ENCODE assay signal across 28 cellular contexts in genomic region chr5:142286111-142286510, GRCh38. TPM values are rescaled to one million over a fixed set of nuclear protein-coding genes. Genes with fewer than 3 reads are reported as not detected.
"Had no signal": no experiment of that assay in that cellular context is flagged by ENCODE, and none has a peak within 500 bp of the region (broad histone marks: within the 10 kb centered on the region; RNA-seq: fewer than 3 reads in every experiment).

No MANE protein-coding gene starts in this region.

- H3K9me3 Mint-ChIP-seq: activated naive CD4-positive, alpha-beta T cell treated with anti-CD3 and anti-CD28 coated beads, Interleukin-2, amount 50 U/mL, for 24 hours; activated naive CD8-positive, alpha-beta T cell treated with anti-CD3 and anti-CD28 coated beads, Interleukin-2, amount 50 U/mL, for 24 hours; activated T-helper 2 cell treated with anti-CD3 and anti-CD28 coated beads, Interferon-gamma antibody, Interleukin-2, Interleukin-4, amounts not matched to agents 10 μg/mL and 5 μg/mL and 100 μg/mL, durations not matched to agents 14 hours and 24 hours and 36 hours; dendritic cell treated with granulocyte-macrophage colony-stimulating factor and Interleukin-4, amounts not matched to agents 40 ng/mL and 50 ng/mL, for 4 days; naive thymus-derived CD4-positive, alpha-beta T cell; neural crest cell; stimulated activated memory B cell treated with anti-CD40 and anti-IgM and Interleukin-4, amounts not matched to agents 10 μg/mL and 1 μg/mL and 100 μg/mL, for 72 hours; stimulated activated naive CD8-positive, alpha-beta T cell treated with anti-CD3 and anti-CD28 coated beads, Interleukin-15, amount 100 ng/mL, for 72 hours; T-helper 1 cell treated with Interleukin-12 subunit alpha and Interleukin-12 subunit beta and Interleukin-4 antibody, amounts not matched to agents 30 μg/mL and 1 μg/mL, for 36 hours had no signal

- H3K36me3 Mint-ChIP-seq: activated CD8-positive, alpha-beta memory T cell treated with anti-CD3 and anti-CD28 coated beads, Interleukin-2, amount 10 ng/mL, durations not matched to agents 7 days and 5 days; activated naive CD4-positive, alpha-beta T cell treated with anti-CD3 and anti-CD28 coated beads, Interleukin-2, amount 50 U/mL, for 24 hours; naive thymus-derived CD4-positive, alpha-beta T cell; stimulated activated memory B cell treated with anti-CD40 and anti-IgM and Interleukin-4, amounts not matched to agents 10 μg/mL and 1 μg/mL and 100 μg/mL, for 72 hours had no signal

- DNase-seq: activated CD4-positive, alpha-beta T cell treated with anti-CD3 and anti-CD28 coated beads for 1 hour; activated CD4-positive, alpha-beta T cell treated with anti-CD3 and anti-CD28 coated beads, Interleukin-2, amount 50 U/mL, for 1 hour; activated CD8-positive, alpha-beta memory T cell treated with anti-CD3 and anti-CD28 coated beads, Interleukin-2, amount 10 ng/mL, durations not matched to agents 7 days and 5 days; activated CD8-positive, alpha-beta T cell treated with anti-CD3 and anti-CD28 coated beads, Interleukin-2, amount 10 ng/mL, durations not matched to agents 7 days and 5 days; activated naive CD8-positive, alpha-beta T cell treated with anti-CD3 and anti-CD28 coated beads, Interleukin-2, amount 50 U/mL, for 24 hours; activated T-cell treated with anti-CD3 and anti-CD28 coated beads, Interleukin-2, amount 50 U/mL, for 48 hours; amygdala; central memory CD4-positive, alpha-beta T cell; left ventricle myocardium superior; naive thymus-derived CD4-positive, alpha-beta T cell; occipital lobe; psoas muscle; sigmoid colon; stimulated activated CD4-positive, alpha-beta T cell treated with anti-CD3 and anti-CD28 coated beads, Interleukin-1b, Interleukin-23, amount 100 ng/mL, for 48 hours; stimulated activated CD4-positive, alpha-beta T cell treated with anti-CD3 and anti-CD28 coated beads, Interleukin-4, amount 100 ng/mL, for 4 hours; stimulated activated CD8-positive, alpha-beta memory T cell treated with anti-CD3 and anti-CD28 coated beads, Interleukin-4, amount 100 ng/mL, for 48 hours; stimulated activated naive CD8-positive, alpha-beta T cell treated with anti-CD3 and anti-CD28 coated beads, Interleukin-15, amount 100 ng/mL, for 72 hours; substantia nigra; SW 1271; T-helper 9 cell had no signal

- H3K4me3 Mint-ChIP-seq: activated CD8-positive, alpha-beta memory T cell treated with anti-CD3 and anti-CD28 coated beads, Interleukin-2, amount 10 ng/mL, durations not matched to agents 7 days and 5 days; activated CD8-positive, alpha-beta T cell treated with anti-CD3 and anti-CD28 coated beads, Interleukin-2, amount 10 ng/mL, durations not matched to agents 7 days and 5 days; activated naive CD4-positive, alpha-beta T cell treated with anti-CD3 and anti-CD28 coated beads, Interleukin-2, amount 50 U/mL, for 24 hours; activated naive CD8-positive, alpha-beta T cell treated with anti-CD3 and anti-CD28 coated beads, Interleukin-2, amount 50 U/mL, for 24 hours; dendritic cell treated with granulocyte-macrophage colony-stimulating factor and Interleukin-4, amounts not matched to agents 40 ng/mL and 50 ng/mL, for 4 days; naive thymus-derived CD4-positive, alpha-beta T cell; neural crest cell; stimulated activated memory B cell treated with anti-CD40 and anti-IgM and Interleukin-4, amounts not matched to agents 10 μg/mL and 1 μg/mL and 100 μg/mL, for 72 hours; stimulated activated naive CD8-positive, alpha-beta T cell treated with anti-CD3 and anti-CD28 coated beads, Interleukin-15, amount 100 ng/mL, for 72 hours; T-helper 1 cell treated with Interleukin-12 subunit alpha and Interleukin-12 subunit beta and Interleukin-4 antibody, amounts not matched to agents 30 μg/mL and 1 μg/mL, for 36 hours had no signal

- ATAC-seq: activated CD8-positive, alpha-beta memory T cell treated with anti-CD3 and anti-CD28 coated beads, Interleukin-2, amount 10 ng/mL, durations not matched to agents 7 days and 5 days; activated CD8-positive, alpha-beta T cell treated with anti-CD3 and anti-CD28 coated beads, Interleukin-2, amount 10 ng/mL, durations not matched to agents 7 days and 5 days; activated naive CD8-positive, alpha-beta T cell treated with anti-CD3 and anti-CD28 coated beads, Interleukin-2, amount 50 U/mL, for 24 hours; left ventricle myocardium superior; naive thymus-derived CD4-positive, alpha-beta T cell; psoas muscle; stimulated activated memory B cell treated with anti-CD40 and anti-IgM and Interleukin-4, amounts not matched to agents 10 μg/mL and 1 μg/mL and 100 μg/mL, for 72 hours; stimulated activated naive CD8-positive, alpha-beta T cell treated with anti-CD3 and anti-CD28 coated beads, Interleukin-15, amount 100 ng/mL, for 72 hours had no signal

- H3K27ac Mint-ChIP-seq: activated CD8-positive, alpha-beta memory T cell treated with anti-CD3 and anti-CD28 coated beads, Interleukin-2, amount 10 ng/mL, durations not matched to agents 7 days and 5 days; activated CD8-positive, alpha-beta T cell treated with anti-CD3 and anti-CD28 coated beads, Interleukin-2, amount 10 ng/mL, durations not matched to agents 7 days and 5 days; activated naive CD4-positive, alpha-beta T cell treated with anti-CD3 and anti-CD28 coated beads, Interleukin-2, amount 50 U/mL, for 24 hours; activated naive CD8-positive, alpha-beta T cell treated with anti-CD3 and anti-CD28 coated beads, Interleukin-2, amount 50 U/mL, for 24 hours; activated T-helper 2 cell treated with anti-CD3 and anti-CD28 coated beads, Interferon-gamma antibody, Interleukin-2, Interleukin-4, amounts not matched to agents 10 μg/mL and 5 μg/mL and 100 μg/mL, durations not matched to agents 14 hours and 24 hours and 36 hours; dendritic cell treated with granulocyte-macrophage colony-stimulating factor and Interleukin-4, amounts not matched to agents 40 ng/mL and 50 ng/mL, for 4 days; stimulated activated memory B cell treated with anti-CD40 and anti-IgM and Interleukin-4, amounts not matched to agents 10 μg/mL and 1 μg/mL and 100 μg/mL, for 72 hours; T-helper 1 cell treated with Interleukin-12 subunit alpha and Interleukin-12 subunit beta and Interleukin-4 antibody, amounts not matched to agents 30 μg/mL and 1 μg/mL, for 36 hours had no signal

- H3K27me3 ChIP-seq: sigmoid colon had no signal

- H3K4me1 ChIP-seq: parathyroid adenoma had no signal

- H3K9ac ChIP-seq: parathyroid adenoma had no signal

- H3K27me3 Mint-ChIP-seq: activated CD8-positive, alpha-beta memory T cell treated with anti-CD3 and anti-CD28 coated beads, Interleukin-2, amount 10 ng/mL, durations not matched to agents 7 days and 5 days; activated naive CD4-positive, alpha-beta T cell treated with anti-CD3 and anti-CD28 coated beads, Interleukin-2, amount 50 U/mL, for 24 hours; activated naive CD8-positive, alpha-beta T cell treated with anti-CD3 and anti-CD28 coated beads, Interleukin-2, amount 50 U/mL, for 24 hours; stimulated activated naive CD8-positive, alpha-beta T cell treated with anti-CD3 and anti-CD28 coated beads, Interleukin-15, amount 100 ng/mL, for 72 hours had no signal

- H3K4me3 ChIP-seq: psoas muscle, sigmoid colon, smooth muscle cell had no signal

- H3K27ac ChIP-seq: parathyroid adenoma, psoas muscle, sigmoid colon had no signal

- H3K36me3 ChIP-seq: sigmoid colon had no signal

- H3K9me3 ChIP-seq: psoas muscle, sigmoid colon had no signal

RNA-seq across cellular contexts. Expression of gene SPRY4, which starts 38.7 kb away (rescaled TPM):
- polyA plus RNA-seq: naive thymus-derived CD4-positive, alpha-beta T cell had no signal
